Comparison of ENCODE assay signal across 16 cellular contexts in the genomic region with DNA sequence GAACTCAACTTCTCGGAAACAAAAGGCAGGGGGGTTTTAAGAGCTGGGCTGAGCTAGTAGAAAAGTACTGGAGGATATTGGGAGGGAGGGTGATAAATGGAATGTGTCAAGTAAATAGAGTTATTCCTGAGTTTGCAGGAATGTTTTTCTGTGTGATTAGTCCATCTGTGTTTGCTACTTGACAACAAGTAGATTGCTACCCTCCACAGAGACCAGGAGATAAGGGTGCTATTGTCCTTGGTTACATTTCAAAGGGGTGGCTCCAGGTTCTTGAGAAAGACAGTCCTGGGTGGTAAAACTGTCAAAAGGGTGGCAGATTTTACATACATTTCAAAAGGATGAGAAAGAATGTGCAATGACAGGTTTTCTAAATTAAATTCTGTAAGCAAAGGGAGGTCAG.
DNase-seq lines count a peak whose midpoint lies in the region; ATAC-seq and TF ChIP-seq lines count a peak whose summit lies in the region.
"Had no signal": no experiment of that assay in that cellular context is flagged by ENCODE, and none has a peak within 500 bp of the region (broad histone marks: within the 10 kb centered on the region; RNA-seq: fewer than 3 reads in every experiment).

No MANE protein-coding gene starts in this region.

- CTCF ChIA-PET in Caco-2 (lab: Charles Lee), result no interaction called here

- no peaks in the 10 kb centered on the region for H3K4me1 ChIP-seq in Caco-2
- peaks cover 4% of the 10 kb centered on the region for H3K4me1 ChIP-seq in endodermal cell (ENCODE audit: control insufficient read depth, insufficient read depth, low read length)

- WGBS in endodermal cell (ENCODE audit: insufficient coverage in 1 of 2, insufficient read length in 1 of 2), 2 experiments, result 75 to 100% methylated on average over 1 of the region's 1 CpG

- TF ChIP-seq CTCF in Caco-2 (IDR thresholded peaks at IDR 0.05; ENCODE audit: insufficient read depth in 1 of 2, low read depth in 1 of 2, low read length in 1 of 2, severe bottlenecking in 1 of 2, unreplicated experiment in 1 of 2) (no peak), endodermal cell (conservative IDR thresholded peaks at IDR 0.05) (no peak)

- H3K36me3 Mint-ChIP-seq in Caco-2 (ENCODE audit: insufficient read depth, unreplicated experiment), result no peaks in the 10 kb centered on the region
- H3K36me3 Mint-ChIP-seq in endodermal cell (ENCODE audit: low read depth), result peaks cover 9% of the 10 kb centered on the region
- no peaks in the 10 kb centered on the region for H3K36me3 Mint-ChIP-seq in memory B cell
- H3K36me3 Mint-ChIP-seq: CD8-positive, alpha-beta T cell had no signal

- intact Hi-C loops in Caco-2 (cut with micrococcal nuclease; ENCODE audit: unreplicated experiment) (no loop called here), head of caudate nucleus (cut with DNase I) (no loop called here)

- no peak for ATAC-seq in memory B cell (ENCODE audit: low read depth)
- no peak for ATAC-seq in GM18868 (IDR thresholded peaks at IDR 0.05; ENCODE audit: unreplicated experiment)
- no peak for ATAC-seq in HG02870 (IDR thresholded peaks at IDR 0.05; ENCODE audit: unreplicated experiment)
- ATAC-seq: CD8-positive, alpha-beta T cell; HCT116 had no signal

- H3K27ac Mint-ChIP-seq in Caco-2 (ENCODE audit: unreplicated experiment) (no peak overlapping the region), endodermal cell (no peak overlapping the region), memory B cell (peak overlapping the region; percentile 51)
- H3K27ac Mint-ChIP-seq: B cell; CD8-positive, alpha-beta T cell had no signal

- no peaks in the 10 kb centered on the region for H3K9me3 ChIP-seq in Caco-2
- H3K9me3 ChIP-seq in endodermal cell (ENCODE audit: control insufficient read depth, low read length), result peaks cover 46% of the 10 kb centered on the region

- POLR2A ChIA-PET in Caco-2 (lab: Charles Lee), result no interaction called here

- no peak overlapping the region for H3K27ac ChIP-seq in endodermal cell (ENCODE audit: low read depth, low read length)

- H3K27me3 ChIP-seq in Caco-2 (replicated peaks; ENCODE audit: control insufficient read depth, insufficient read depth, low read length) (no peaks in the 10 kb centered on the region), endodermal cell (ENCODE audit: control insufficient read depth, insufficient read depth, low read length, poor library complexity, severe bottlenecking) (no peaks in the 10 kb centered on the region)

- no peak overlapping the region for H3K4me3 Mint-ChIP-seq in Caco-2 (ENCODE audit: unreplicated experiment)
- H3K4me3 Mint-ChIP-seq in endodermal cell, result no peak overlapping the region
- H3K4me3 Mint-ChIP-seq in memory B cell, result no peak overlapping the region
- H3K4me3 Mint-ChIP-seq: B cell; CD8-positive, alpha-beta T cell had no signal

- DNase-seq in Caco-2, result peak; percentile 46 to 60
- peak; percentile 4 for DNase-seq in HuH-7.5 (ENCODE audit: low spot score)
- peak; percentile 46 for DNase-seq in endodermal cell
- no peak for DNase-seq in memory B cell (ENCODE audit: low spot score in 2 of 2)
- DNase-seq in head of caudate nucleus, result no peak
- no peak for DNase-seq in activated T-cell treated with anti-CD3 and anti-CD28 coated beads, Interleukin-2, amount 50 U/mL, for 48 hours
- DNase-seq: ACHN; C1 segment of cervical spinal cord; CD8-positive, alpha-beta T cell; COR-L47; DND-41; GF-D8 had no signal

- H3K4me1 Mint-ChIP-seq in Caco-2 (ENCODE audit: low read depth, unreplicated experiment) (peaks cover 7% of the 10 kb centered on the region), endodermal cell (peaks cover 16% of the 10 kb centered on the region), memory B cell (peaks cover 9% of the 10 kb centered on the region)

- H3K4me3 ChIP-seq in Caco-2 (ENCODE audit: low read depth, low read length), result no peak overlapping the region
- H3K4me3 ChIP-seq in endodermal cell (ENCODE audit: low read length), result no peak overlapping the region

- no TSS peak for BruUV-seq in Caco-2 (replicated peaks; lab: Mats Ljungman, UMichigan)

- H3K36me3 ChIP-seq in Caco-2 (ENCODE audit: control insufficient read depth, insufficient read depth, low read length), result no peaks in the 10 kb centered on the region
- no peaks in the 10 kb centered on the region for H3K36me3 ChIP-seq in endodermal cell (ENCODE audit: control insufficient read depth, insufficient read depth, low read length)

- no peak overlapping the region for H3K9ac ChIP-seq in endodermal cell (ENCODE audit: extremely low read depth, low read length, poor library complexity, severe bottlenecking)

- H3K9me3 Mint-ChIP-seq in Caco-2 (ENCODE audit: unreplicated experiment), result peaks cover 18% of the 10 kb centered on the region
- H3K9me3 Mint-ChIP-seq in endodermal cell, result peaks cover 65% of the 10 kb centered on the region
- H3K9me3 Mint-ChIP-seq in memory B cell, result peaks cover 2% of the 10 kb centered on the region
- H3K9me3 Mint-ChIP-seq: CD8-positive, alpha-beta T cell had no signal

- H3K27me3 Mint-ChIP-seq in Caco-2 (ENCODE audit: insufficient read depth, unreplicated experiment) (no peaks in the 10 kb centered on the region), endodermal cell (ENCODE audit: insufficient read depth) (no peaks in the 10 kb centered on the region), memory B cell (no peaks in the 10 kb centered on the region)
- H3K27me3 Mint-ChIP-seq: B cell had no signal

Comparison
In these comparisons a context has a peak if more than half of its experiments do, and no peak if none do; other contexts are left out.
1. DNase-seq: peak in Caco-2 (2 of 2), HuH-7.5 (single experiment) and endodermal cell (single experiment); none in memory B cell (0 of 2), head of caudate nucleus (0 of 42) and activated T-cell treated with anti-CD3 and anti-CD28 coated beads, Interleukin-2, amount 50 U/mL, for 48 hours (0 of 2).